In the genomic region with DNA sequence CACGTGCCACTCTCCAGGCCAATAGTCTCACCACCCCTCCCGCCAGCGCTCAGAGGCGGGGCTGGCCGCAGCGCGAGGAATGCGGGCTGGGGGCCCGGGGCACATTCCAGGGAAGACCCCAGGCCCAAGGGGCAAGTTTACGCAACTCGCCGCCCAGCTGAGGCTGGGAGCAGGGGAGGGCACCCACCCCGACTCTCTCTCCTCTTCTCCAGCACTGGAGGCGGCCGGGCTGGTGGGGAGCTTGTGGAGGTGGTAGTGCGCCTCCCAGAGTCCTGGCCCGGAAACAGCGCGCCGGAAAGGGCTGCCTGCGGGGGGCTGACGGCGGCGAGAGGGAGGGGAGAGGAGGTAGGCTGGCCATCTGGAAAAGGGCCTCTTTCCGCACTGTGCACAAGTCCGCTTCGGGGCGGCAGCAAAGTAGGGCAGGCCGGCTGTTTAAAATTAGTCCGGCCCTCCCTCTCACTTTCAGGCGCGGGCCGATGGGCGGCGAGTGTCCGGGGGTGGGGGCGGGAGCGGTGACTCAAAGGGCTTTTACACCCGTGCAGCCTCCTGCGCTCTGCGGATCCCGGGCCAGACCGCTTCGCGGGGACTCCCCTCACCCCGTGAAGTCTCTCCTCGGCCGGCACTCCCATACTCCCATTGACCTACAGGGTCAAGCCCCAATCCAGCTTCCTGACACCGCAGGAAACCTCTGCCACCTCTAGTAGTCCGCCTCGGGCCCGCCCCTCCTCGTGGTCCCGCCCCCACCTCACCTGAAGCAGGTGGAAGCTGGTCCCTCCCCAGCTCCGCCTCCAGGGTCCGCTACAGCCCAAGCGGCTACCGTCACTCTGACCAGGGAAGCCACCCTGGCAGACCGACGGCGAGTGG, we compare ENCODE assay signal across 8 cellular contexts. TPM values are rescaled to one million over a fixed set of nuclear protein-coding genes. Genes with fewer than 3 reads are reported as not detected.
A peak's percentile ranks its signal among the peaks of the same experiment; 100 is the strongest.
DNase-seq lines count a peak whose midpoint lies in the region; ATAC-seq and TF ChIP-seq lines count a peak whose summit lies in the region.

No MANE protein-coding gene starts in this region.

- H3K27ac Mint-ChIP-seq in activated CD4-positive, alpha-beta T cell treated with anti-CD3 and anti-CD28 coated beads, Interleukin-2, amount 10 ng/mL, durations not matched to agents 24 days and 14 days = peak overlapping the region; percentile 91

- no peak for TF ChIP-seq POLR2A in lower leg skin (IDR thresholded peaks at IDR 0.05)

- H3K4me1 Mint-ChIP-seq in activated CD4-positive, alpha-beta T cell treated with anti-CD3 and anti-CD28 coated beads, Interleukin-2, amount 10 ng/mL, durations not matched to agents 24 days and 14 days = peaks cover 51% of the 10 kb centered on the region

- peaks cover 46 to 59% of the 10 kb centered on the region in 2 donors for H3K4me1 ChIP-seq in duodenal mucosa (ENCODE audit: control insufficient read depth in 1 of 2, insufficient read depth in 2 of 2, low read length in 2 of 2)

- intact Hi-C loops in activated CD4-positive, alpha-beta T cell treated with anti-CD3 and anti-CD28 coated beads, Interleukin-2, amount 10 ng/mL, durations not matched to agents 24 days and 14 days (cut with micrococcal nuclease) = loop anchor here (2.0 to 10.0 kb wide), 4 partner anchors 32 to 598 kb away; partner anchors contain the start of genes CENPT, CTCF, MATCAP1 and NUTF2
- intact Hi-C loops in lower leg skin (cut with DNase I; ENCODE audit: low total_unique reads) = no loop called here

- peaks cover 11% of the 10 kb centered on the region for H3K36me3 Mint-ChIP-seq in activated CD4-positive, alpha-beta T cell treated with anti-CD3 and anti-CD28 coated beads, Interleukin-2, amount 10 ng/mL, durations not matched to agents 24 days and 14 days (ENCODE audit: low read depth)

- no peaks in the 10 kb centered on the region for H3K9me3 Mint-ChIP-seq in activated CD4-positive, alpha-beta T cell treated with anti-CD3 and anti-CD28 coated beads, Interleukin-2, amount 10 ng/mL, durations not matched to agents 24 days and 14 days

- H3K4me3 ChIP-seq in GM06990 (replicated peaks; ENCODE audit: low read depth, low read length) (peak overlapping the region; percentile 71), HFF-Myc (replicated peaks; ENCODE audit: low read depth, low read length) (peak overlapping the region; percentile 72), duodenal mucosa (ENCODE audit: low read depth in 1 of 2, low read length in 2 of 2) (peak overlapping the region; percentile 82 to 89), lower leg skin (ENCODE audit: low read depth, poor library complexity, severe bottlenecking) (peak overlapping the region; percentile 44)

- 1% methylated on average over 36 to 54 of the region's 61 CpGs for WGBS in lower leg skin, 2 donors

- DNase-seq in GM06990 (ENCODE audit: extremely low read depth, insufficient read length) (peak; percentile 85), HFF-Myc (ENCODE audit: extremely low read depth, low read depth) (peak; percentile 59), NCI-H2196 treated with DMSO at 0.1 percent for 48 hours (lab: John Stamatoyannopoulos, UW; ENCODE audit: unreplicated experiment) (peak; percentile 63), lower leg skin (ENCODE audit: low spot score in 2 of 2) (peak; percentile 53 to 95)
- DNase-seq in activated CD4-positive, alpha-beta T cell treated with anti-CD3 and anti-CD28 coated beads, Interleukin-2, amount 10 ng/mL, durations not matched to agents 24 days and 14 days = peak; percentile 84
- DNase-seq in stimulated activated CD8-positive, alpha-beta memory T cell treated with anti-CD3 and anti-CD28 coated beads, Interleukin-2, amount 100 ng/mL, for 48 hours (ENCODE audit: low read depth in 2 of 2) = peak; percentile 54 to 60

- peak overlapping the region; percentile 89 for H3K4me3 Mint-ChIP-seq in activated CD4-positive, alpha-beta T cell treated with anti-CD3 and anti-CD28 coated beads, Interleukin-2, amount 10 ng/mL, durations not matched to agents 24 days and 14 days

- H3K27me3 ChIP-seq in GM06990 (replicated peaks; ENCODE audit: control insufficient read depth, insufficient read depth, low read length) = no peaks in the 10 kb centered on the region
- H3K27me3 ChIP-seq in duodenal mucosa (ENCODE audit: control insufficient read depth in 1 of 2, insufficient read depth in 2 of 2, low read length in 2 of 2) = peaks cover 19 to 31% of the 10 kb centered on the region in 2 donors

- peaks cover 14% of the 10 kb centered on the region for H3K27me3 Mint-ChIP-seq in activated CD4-positive, alpha-beta T cell treated with anti-CD3 and anti-CD28 coated beads, Interleukin-2, amount 10 ng/mL, durations not matched to agents 24 days and 14 days

- peak overlapping the region; percentile 82 for H3K27ac ChIP-seq in duodenal mucosa (ENCODE audit: low read depth, low read length)

- peak; percentile 68 for TF ChIP-seq CTCF in GM06990 (IDR thresholded peaks at IDR 0.05; ENCODE audit: insufficient read depth, low read length, poor library complexity, severe bottlenecking)
- TF ChIP-seq CTCF in HFF-Myc (IDR thresholded peaks at IDR 0.05; ENCODE audit: low read depth, low read length, missing control alignments) = peak; percentile 39
- TF ChIP-seq CTCF in lower leg skin (IDR thresholded peaks at IDR 0.05) = peak in 1 of 3 donors; percentile 33

- H3K9me3 ChIP-seq in duodenal mucosa (ENCODE audit: control insufficient read depth in 1 of 2, low read length in 2 of 2) = no peaks in the 10 kb centered on the region

- ATAC-seq in HG02623 (IDR thresholded peaks at IDR 0.05; ENCODE audit: unreplicated experiment) = no peak

- H3K36me3 ChIP-seq in GM06990 (ENCODE audit: control insufficient read depth, insufficient read depth, low read length) = no peaks in the 10 kb centered on the region; the same call in 1 of the 2 replicates
- H3K36me3 ChIP-seq in duodenal mucosa (ENCODE audit: control insufficient read depth in 1 of 2, insufficient read depth in 2 of 2, low read length in 2 of 2) = no peaks in the 10 kb centered on the region

- peak overlapping the region; percentile 79 to 85 for H3K9ac ChIP-seq in duodenal mucosa (ENCODE audit: low read depth in 1 of 2, low read length in 2 of 2)

RNA-seq across cellular contexts. Expression of gene FHOD1, which starts 1.0 kb away (rescaled TPM):
- total RNA-seq in activated CD4-positive, alpha-beta T cell treated with anti-CD3 and anti-CD28 coated beads, Interleukin-2, amount 10 ng/mL, durations not matched to agents 24 days and 14 days = 128 TPM in 2 replicates
- 10 to 100 TPM in 1 of 4 donors, 1 to 10 TPM in 3; 6.3 to 15.6 (median 8.4) TPM for total RNA-seq in lower leg skin

RNA-seq across cellular contexts. Expression of gene SLC9A5, which starts 2.5 kb away (rescaled TPM):
- total RNA-seq in activated CD4-positive, alpha-beta T cell treated with anti-CD3 and anti-CD28 coated beads, Interleukin-2, amount 10 ng/mL, durations not matched to agents 24 days and 14 days = 5.3 TPM in 2 replicates
- total RNA-seq in lower leg skin = under 1 TPM; 0.04 to 0.83 (median 0.64) TPM

RNA-seq across cellular contexts. Expression of gene TMEM208, which starts 19.4 kb away (rescaled TPM):
- 65.0 and 65.6 TPM in 2 replicates for total RNA-seq in activated CD4-positive, alpha-beta T cell treated with anti-CD3 and anti-CD28 coated beads, Interleukin-2, amount 10 ng/mL, durations not matched to agents 24 days and 14 days
- total RNA-seq in lower leg skin = 10 to 100 TPM; 20.8 to 40.3 (median 31.0) TPM

RNA-seq across cellular contexts. Expression of gene PLEKHG4, which starts 33.0 kb away (rescaled TPM):
- total RNA-seq in activated CD4-positive, alpha-beta T cell treated with anti-CD3 and anti-CD28 coated beads, Interleukin-2, amount 10 ng/mL, durations not matched to agents 24 days and 14 days = 43.4 and 43.8 TPM in 2 replicates
- 10 to 100 TPM; 16.6 to 28.0 (median 21.2) TPM for total RNA-seq in lower leg skin

RNA-seq across cellular contexts. Expression of gene ELMO3, which starts 47.4 kb away (rescaled TPM):
- total RNA-seq in activated CD4-positive, alpha-beta T cell treated with anti-CD3 and anti-CD28 coated beads, Interleukin-2, amount 10 ng/mL, durations not matched to agents 24 days and 14 days = 8.2 and 8.7 TPM in 2 replicates
- 10 to 100 TPM; 37.2 to 62.2 (median 51.6) TPM for total RNA-seq in lower leg skin
